ENCODE assay signal across 2 cellular contexts in genomic region chr2:15623898-15624541, GRCh38.
TF ChIP-seq lines count a peak whose summit lies in the region.

No MANE protein-coding gene starts in this region.

TF ChIP-seq in IMR-90, 13 proteins besides CTCF, POLR2A, EP300 and RAD21:
- peak; percentile 83 for TF ChIP-seq MAFK (IDR thresholded peaks at IDR 0.05; ENCODE audit: low read depth, low read length)
- TF ChIP-seq BHLHE40 (IDR thresholded peaks at IDR 0.05; ENCODE audit: low read depth, low read length), result no peak
- TF ChIP-seq, protein P1, sequence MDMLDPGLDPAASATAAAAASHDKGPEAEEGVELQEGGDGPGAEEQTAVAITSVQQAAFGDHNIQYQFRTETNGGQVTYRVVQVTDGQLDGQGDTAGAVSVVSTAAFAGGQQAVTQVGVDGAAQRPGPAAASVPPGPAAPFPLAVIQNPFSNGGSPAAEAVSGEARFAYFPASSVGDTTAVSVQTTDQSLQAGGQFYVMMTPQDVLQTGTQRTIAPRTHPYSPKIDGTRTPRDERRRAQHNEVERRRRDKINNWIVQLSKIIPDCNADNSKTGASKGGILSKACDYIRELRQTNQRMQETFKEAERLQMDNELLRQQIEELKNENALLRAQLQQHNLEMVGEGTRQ (IDR thresholded peaks at IDR 0.05; ENCODE audit: low read depth, low read length), result no peak
- no peak for TF ChIP-seq RFX5 (IDR thresholded peaks at IDR 0.05; ENCODE audit: low read depth, low read length)

TF ChIP-seq in GM12878, 131 proteins besides CTCF, POLR2A, EP300 and RAD21:
- TF ChIP-seq HDAC2 (IDR thresholded peaks at IDR 0.05), result no peak
- TF ChIP-seq RFX5 (IDR thresholded peaks at IDR 0.05; ENCODE audit: low read depth, low read length), result no peak
- TF ChIP-seq CHD1 (IDR thresholded peaks at IDR 0.05; ENCODE audit: low read depth, low read length), result no peak
- TF ChIP-seq, protein P2, sequence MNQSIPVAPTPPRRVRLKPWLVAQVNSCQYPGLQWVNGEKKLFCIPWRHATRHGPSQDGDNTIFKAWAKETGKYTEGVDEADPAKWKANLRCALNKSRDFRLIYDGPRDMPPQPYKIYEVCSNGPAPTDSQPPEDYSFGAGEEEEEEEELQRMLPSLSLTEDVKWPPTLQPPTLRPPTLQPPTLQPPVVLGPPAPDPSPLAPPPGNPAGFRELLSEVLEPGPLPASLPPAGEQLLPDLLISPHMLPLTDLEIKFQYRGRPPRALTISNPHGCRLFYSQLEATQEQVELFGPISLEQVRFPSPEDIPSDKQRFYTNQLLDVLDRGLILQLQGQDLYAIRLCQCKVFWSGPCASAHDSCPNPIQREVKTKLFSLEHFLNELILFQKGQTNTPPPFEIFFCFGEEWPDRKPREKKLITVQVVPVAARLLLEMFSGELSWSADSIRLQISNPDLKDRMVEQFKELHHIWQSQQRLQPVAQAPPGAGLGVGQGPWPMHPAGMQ (IDR thresholded peaks at IDR 0.05; ENCODE audit: borderline replicate concordance), result no peak
- no peak for TF ChIP-seq TARDBP (IDR thresholded peaks at IDR 0.05; ENCODE audit: borderline replicate concordance)
- no peak for TF ChIP-seq RCOR1 (conservative IDR thresholded peaks at IDR 0.05; ENCODE audit: low read depth, low read length)
- no peak for TF ChIP-seq TCF7 (IDR thresholded peaks at IDR 0.05; ENCODE audit: borderline replicate concordance)
- no peak for TF ChIP-seq ATF7 (IDR thresholded peaks at IDR 0.05; ENCODE audit: low read depth)
- no peak for TF ChIP-seq SIX5 (IDR thresholded peaks at IDR 0.05; ENCODE audit: low read depth, low read length, severe bottlenecking)
- no peak for TF ChIP-seq NR2C1 (IDR thresholded peaks at IDR 0.05)
- TF ChIP-seq ZNF592 (IDR thresholded peaks at IDR 0.05), result no peak
- no peak for TF ChIP-seq RELA (IDR thresholded peaks at IDR 0.05; ENCODE audit: borderline replicate concordance, partially characterized antibody)
- no peak for TF ChIP-seq ZNF24 (IDR thresholded peaks at IDR 0.05)
TF ChIP-seq in GM12878: peak in this region for 0.
